ENCODE assay signal across 1 cellular context in the genomic region with DNA sequence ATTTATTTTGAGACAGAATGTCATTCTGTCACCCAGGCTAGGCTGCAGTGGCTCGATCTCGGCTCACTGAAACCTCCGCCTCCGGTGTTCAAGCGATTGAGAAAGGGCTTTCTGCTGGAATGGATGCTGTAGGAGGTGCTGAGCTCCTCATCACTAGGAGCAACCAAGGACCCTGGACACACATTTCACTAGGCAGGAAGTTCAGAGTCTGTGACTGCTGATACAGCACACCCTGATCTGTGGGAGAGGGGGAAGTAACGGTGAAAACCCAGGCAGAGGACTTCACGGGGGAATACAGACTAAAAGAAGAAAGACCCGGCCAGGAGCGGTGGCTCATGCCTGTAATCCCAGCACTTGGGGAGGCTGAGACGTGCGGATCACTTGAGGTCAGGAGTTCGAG.
TF ChIP-seq lines count a peak whose summit lies in the region.

No MANE protein-coding gene starts in this region.

TF ChIP-seq in HepG2, 621 proteins besides CTCF, POLR2A, EP300 and RAD21:
- no peak for TF ChIP-seq NR0B2 (CRISPR knock-in tag; IDR thresholded peaks at IDR 0.05)
- no peak for TF ChIP-seq U2AF2 (IDR thresholded peaks at IDR 0.05; ENCODE audit: low read depth, low read length)
- no peak for TF ChIP-seq MTA1 (CRISPR knock-in tag; IDR thresholded peaks at IDR 0.05; ENCODE audit: borderline replicate concordance)
- TF ChIP-seq ZNF256 (CRISPR knock-in tag; conservative IDR thresholded peaks at IDR 0.05) = no peak
- TF ChIP-seq ZNF747 (CRISPR knock-in tag; IDR thresholded peaks at IDR 0.05; ENCODE audit: borderline replicate concordance) = no peak
- TF ChIP-seq TARDBP (CRISPR knock-in tag; IDR thresholded peaks at IDR 0.05) = no peak
- no peak for TF ChIP-seq RBM22 (optimal IDR thresholded peaks at IDR 0.05; ENCODE audit: low read length)
- no peak for TF ChIP-seq ZNF737 (CRISPR knock-in tag; IDR thresholded peaks at IDR 0.05; ENCODE audit: borderline replicate concordance)
- TF ChIP-seq TBL1XR1 (IDR thresholded peaks at IDR 0.05; ENCODE audit: borderline replicate concordance, low read length, partially characterized antibody) = no peak
- TF ChIP-seq, protein P1, sequence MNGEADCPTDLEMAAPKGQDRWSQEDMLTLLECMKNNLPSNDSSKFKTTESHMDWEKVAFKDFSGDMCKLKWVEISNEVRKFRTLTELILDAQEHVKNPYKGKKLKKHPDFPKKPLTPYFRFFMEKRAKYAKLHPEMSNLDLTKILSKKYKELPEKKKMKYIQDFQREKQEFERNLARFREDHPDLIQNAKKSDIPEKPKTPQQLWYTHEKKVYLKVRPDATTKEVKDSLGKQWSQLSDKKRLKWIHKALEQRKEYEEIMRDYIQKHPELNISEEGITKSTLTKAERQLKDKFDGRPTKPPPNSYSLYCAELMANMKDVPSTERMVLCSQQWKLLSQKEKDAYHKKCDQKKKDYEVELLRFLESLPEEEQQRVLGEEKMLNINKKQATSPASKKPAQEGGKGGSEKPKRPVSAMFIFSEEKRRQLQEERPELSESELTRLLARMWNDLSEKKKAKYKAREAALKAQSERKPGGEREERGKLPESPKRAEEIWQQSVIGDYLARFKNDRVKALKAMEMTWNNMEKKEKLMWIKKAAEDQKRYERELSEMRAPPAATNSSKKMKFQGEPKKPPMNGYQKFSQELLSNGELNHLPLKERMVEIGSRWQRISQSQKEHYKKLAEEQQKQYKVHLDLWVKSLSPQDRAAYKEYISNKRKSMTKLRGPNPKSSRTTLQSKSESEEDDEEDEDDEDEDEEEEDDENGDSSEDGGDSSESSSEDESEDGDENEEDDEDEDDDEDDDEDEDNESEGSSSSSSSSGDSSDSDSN (CRISPR knock-in tag; IDR thresholded peaks at IDR 0.05) = no peak
- TF ChIP-seq MED1 (CRISPR knock-in tag; IDR thresholded peaks at IDR 0.05) = no peak
- TF ChIP-seq HNF4G (IDR thresholded peaks at IDR 0.05; ENCODE audit: borderline replicate concordance, low read depth, low read length) = no peak
- no peak for TF ChIP-seq HNF4G (CRISPR knock-in tag; IDR thresholded peaks at IDR 0.05; ENCODE audit: borderline replicate concordance, low read depth)
- no peak for TF ChIP-seq CREM (IDR thresholded peaks at IDR 0.05)
- no peak for TF ChIP-seq CREM (CRISPR knock-in tag; IDR thresholded peaks at IDR 0.05)
- no peak for TF ChIP-seq PRPF4 (IDR thresholded peaks at IDR 0.05; ENCODE audit: low read depth, low read length, poor library complexity, severe bottlenecking)
- TF ChIP-seq ZBTB1 (CRISPR knock-in tag; IDR thresholded peaks at IDR 0.05; ENCODE audit: borderline replicate concordance) = no peak
